Comparison of ENCODE assay signal across 8 cellular contexts in genomic region chr17:75046583-75047289, GRCh38. TPM values are rescaled to one million over a fixed set of nuclear protein-coding genes. Genes with fewer than 3 reads are reported as not detected.
DNase-seq lines count a peak whose midpoint lies in the region; ATAC-seq and TF ChIP-seq lines count a peak whose summit lies in the region.

Gene ATP5PD, minus strand, starts transcription at chr17:75046969. Its CDS starts 4,319 bp downstream, at chr17:75042650.
A gene with protein sequence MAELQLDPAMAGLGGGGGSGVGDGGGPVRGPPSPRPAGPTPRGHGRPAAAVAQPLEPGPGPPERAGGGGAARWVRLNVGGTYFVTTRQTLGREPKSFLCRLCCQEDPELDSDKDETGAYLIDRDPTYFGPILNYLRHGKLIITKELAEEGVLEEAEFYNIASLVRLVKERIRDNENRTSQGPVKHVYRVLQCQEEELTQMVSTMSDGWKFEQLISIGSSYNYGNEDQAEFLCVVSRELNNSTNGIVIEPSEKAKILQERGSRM (plus strand): TSS chr17:75047225. CDS start chr17:75047251, 26 bp downstream.

- peak within 1 kb of the TSS; percentile 90 to 98 (median 92) for H3K4me3 ChIP-seq in liver (ENCODE audit: low read depth in 1 of 3, low read length in 3 of 3)

- H3K27me3 ChIP-seq in liver (ENCODE audit: control insufficient read depth in 4 of 4, insufficient read depth in 4 of 4, low read length in 3 of 4), result no peaks in the 10 kb centered on the region

- H3K36me3 ChIP-seq in liver (ENCODE audit: control insufficient read depth in 4 of 4, insufficient read depth in 3 of 4, low read depth in 1 of 4, low read length in 3 of 4), result peaks cover 4 to 10% (median 6%) of the 10 kb centered on the region in 4 donors

- peak within 1 kb of the TSS; percentile 77 to 97 for H3K9ac ChIP-seq in liver (ENCODE audit: low read depth in 1 of 2, low read length in 2 of 2)

- TF ChIP-seq RAD21 in liver (IDR thresholded peaks at IDR 0.05), result no peak

- TF ChIP-seq CTCF in C4-2B (conservative IDR thresholded peaks at IDR 0.05) (no peak), liver (IDR thresholded peaks at IDR 0.05; ENCODE audit: low read depth, low read length, missing input control) (no peak)

- H3K27ac ChIP-seq in C4-2B, result peak within 1 kb of the TSS; percentile 93
- peak within 1 kb of the TSS; percentile 99 to 100 for H3K27ac ChIP-seq in liver (ENCODE audit: low read depth in 1 of 2, low read length in 2 of 2)

- no peaks in the 10 kb centered on the region for H3K9me3 ChIP-seq in liver (ENCODE audit: control insufficient read depth in 4 of 4, low read length in 3 of 4)

- peak; percentile 99 for DNase-seq in NCI-H774 (lab: John Stamatoyannopoulos, UW)
- DNase-seq in activated CD4-positive, alpha-beta T cell treated with anti-CD3 and anti-CD28 coated beads, Interleukin-2, amount 50 U/mL, for 48 hours, result peak; percentile 95 to 97
- DNase-seq in dermis microvascular lymphatic vessel endothelial cell (ENCODE audit: low read depth in 2 of 2), result peak; percentile 92 to 97
- DNase-seq in stimulated activated CD4-positive, alpha-beta T cell treated with anti-CD3 and anti-CD28 coated beads, Interleukin-4, amount 100 ng/mL, for 24 hours, result peak; percentile 95

- peaks cover 5 to 18% (median 16%) of the 10 kb centered on the region in 4 donors for H3K4me1 ChIP-seq in liver (ENCODE audit: control insufficient read depth in 4 of 4, insufficient read depth in 4 of 4, low read length in 3 of 4)

- under 1% methylated on average over 60 of the region's 60 CpGs for WGBS in liver

- ATAC-seq in GM19395 (IDR thresholded peaks at IDR 0.05; ENCODE audit: unreplicated experiment) (peak; percentile 95), HG03565 (IDR thresholded peaks at IDR 0.05; ENCODE audit: unreplicated experiment) (peak; percentile 88)

TF ChIP-seq in liver, 16 proteins besides CTCF, POLR2A, EP300 and RAD21:
- TF ChIP-seq TAF1 (conservative IDR thresholded peaks at IDR 0.05), result peak; percentile 68
- no peak for TF ChIP-seq HNF4G (IDR thresholded peaks at IDR 0.05)
- TF ChIP-seq HNF4A (conservative IDR thresholded peaks at IDR 0.05), result no peak
- peak; percentile 49 for TF ChIP-seq NR2F2 (IDR thresholded peaks at IDR 0.05)
- TF ChIP-seq FOXA1 (IDR thresholded peaks at IDR 0.05), result peak; percentile 46
- no peak for TF ChIP-seq FOXA2 (IDR thresholded peaks at IDR 0.05)
- TF ChIP-seq YY1 (IDR thresholded peaks at IDR 0.05), result peak; percentile 56
- TF ChIP-seq GABPA (IDR thresholded peaks at IDR 0.05 in 1 of 2, conservative IDR thresholded peaks at IDR 0.05 in 1 of 2), result peak; percentile 79 to 94
- peak in 1 of 2 donors; percentile 65 for TF ChIP-seq RXRA (IDR thresholded peaks at IDR 0.05)
- TF ChIP-seq, protein P1, sequence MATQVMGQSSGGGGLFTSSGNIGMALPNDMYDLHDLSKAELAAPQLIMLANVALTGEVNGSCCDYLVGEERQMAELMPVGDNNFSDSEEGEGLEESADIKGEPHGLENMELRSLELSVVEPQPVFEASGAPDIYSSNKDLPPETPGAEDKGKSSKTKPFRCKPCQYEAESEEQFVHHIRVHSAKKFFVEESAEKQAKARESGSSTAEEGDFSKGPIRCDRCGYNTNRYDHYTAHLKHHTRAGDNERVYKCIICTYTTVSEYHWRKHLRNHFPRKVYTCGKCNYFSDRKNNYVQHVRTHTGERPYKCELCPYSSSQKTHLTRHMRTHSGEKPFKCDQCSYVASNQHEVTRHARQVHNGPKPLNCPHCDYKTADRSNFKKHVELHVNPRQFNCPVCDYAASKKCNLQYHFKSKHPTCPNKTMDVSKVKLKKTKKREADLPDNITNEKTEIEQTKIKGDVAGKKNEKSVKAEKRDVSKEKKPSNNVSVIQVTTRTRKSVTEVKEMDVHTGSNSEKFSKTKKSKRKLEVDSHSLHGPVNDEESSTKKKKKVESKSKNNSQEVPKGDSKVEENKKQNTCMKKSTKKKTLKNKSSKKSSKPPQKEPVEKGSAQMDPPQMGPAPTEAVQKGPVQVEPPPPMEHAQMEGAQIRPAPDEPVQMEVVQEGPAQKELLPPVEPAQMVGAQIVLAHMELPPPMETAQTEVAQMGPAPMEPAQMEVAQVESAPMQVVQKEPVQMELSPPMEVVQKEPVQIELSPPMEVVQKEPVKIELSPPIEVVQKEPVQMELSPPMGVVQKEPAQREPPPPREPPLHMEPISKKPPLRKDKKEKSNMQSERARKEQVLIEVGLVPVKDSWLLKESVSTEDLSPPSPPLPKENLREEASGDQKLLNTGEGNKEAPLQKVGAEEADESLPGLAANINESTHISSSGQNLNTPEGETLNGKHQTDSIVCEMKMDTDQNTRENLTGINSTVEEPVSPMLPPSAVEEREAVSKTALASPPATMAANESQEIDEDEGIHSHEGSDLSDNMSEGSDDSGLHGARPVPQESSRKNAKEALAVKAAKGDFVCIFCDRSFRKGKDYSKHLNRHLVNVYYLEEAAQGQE (IDR thresholded peaks at IDR 0.05), result peak; percentile 75
- peak; percentile 76 for TF ChIP-seq SP1 (IDR thresholded peaks at IDR 0.05)
- TF ChIP-seq JUND (IDR thresholded peaks at IDR 0.05), result no peak
- no peak for TF ChIP-seq MAX (IDR thresholded peaks at IDR 0.05)
- TF ChIP-seq, protein P2, sequence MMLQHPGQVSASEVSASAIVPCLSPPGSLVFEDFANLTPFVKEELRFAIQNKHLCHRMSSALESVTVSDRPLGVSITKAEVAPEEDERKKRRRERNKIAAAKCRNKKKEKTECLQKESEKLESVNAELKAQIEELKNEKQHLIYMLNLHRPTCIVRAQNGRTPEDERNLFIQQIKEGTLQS (IDR thresholded peaks at IDR 0.05), result no peak
- TF ChIP-seq EGR1 (IDR thresholded peaks at IDR 0.05; ENCODE audit: low read depth in 2 of 2), result peak; percentile 60 to 95
- TF ChIP-seq, protein P3, sequence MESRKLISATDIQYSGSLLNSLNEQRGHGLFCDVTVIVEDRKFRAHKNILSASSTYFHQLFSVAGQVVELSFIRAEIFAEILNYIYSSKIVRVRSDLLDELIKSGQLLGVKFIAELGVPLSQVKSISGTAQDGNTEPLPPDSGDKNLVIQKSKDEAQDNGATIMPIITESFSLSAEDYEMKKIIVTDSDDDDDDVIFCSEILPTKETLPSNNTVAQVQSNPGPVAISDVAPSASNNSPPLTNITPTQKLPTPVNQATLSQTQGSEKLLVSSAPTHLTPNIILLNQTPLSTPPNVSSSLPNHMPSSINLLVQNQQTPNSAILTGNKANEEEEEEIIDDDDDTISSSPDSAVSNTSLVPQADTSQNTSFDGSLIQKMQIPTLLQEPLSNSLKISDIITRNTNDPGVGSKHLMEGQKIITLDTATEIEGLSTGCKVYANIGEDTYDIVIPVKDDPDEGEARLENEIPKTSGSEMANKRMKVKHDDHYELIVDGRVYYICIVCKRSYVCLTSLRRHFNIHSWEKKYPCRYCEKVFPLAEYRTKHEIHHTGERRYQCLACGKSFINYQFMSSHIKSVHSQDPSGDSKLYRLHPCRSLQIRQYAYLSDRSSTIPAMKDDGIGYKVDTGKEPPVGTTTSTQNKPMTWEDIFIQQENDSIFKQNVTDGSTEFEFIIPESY (IDR thresholded peaks at IDR 0.05), result no peak

RNA-seq across cellular contexts. Expression of gene ATP5PD, which starts in this region (rescaled TPM):
- total RNA-seq in dermis microvascular lymphatic vessel endothelial cell (138 and 188 TPM in 2 replicates), liver (100 to 1,000 TPM; 102 to 128 TPM)
- polyA plus RNA-seq in liver, result 100 to 1,000 TPM; 241 to 378 TPM

RNA-seq across cellular contexts. Expression of the second gene that starts in this region (rescaled TPM):
- total RNA-seq in dermis microvascular lymphatic vessel endothelial cell (9.1 and 14.9 TPM in 2 replicates), liver (1 to 10 TPM; 5.6 to 8.2 TPM)
- polyA plus RNA-seq in liver, result 1 to 10 TPM; 2.4 to 7.1 TPM

Comparison
In these comparisons a context has a peak if more than half of its experiments do, and no peak if none do; other contexts are left out.
1. Peak in every context shown above with its lines: DNase-seq, ATAC-seq, H3K4me3 ChIP-seq and H3K27ac ChIP-seq.